18 cellular contexts compared by ENCODE assay signal in the genomic region with DNA sequence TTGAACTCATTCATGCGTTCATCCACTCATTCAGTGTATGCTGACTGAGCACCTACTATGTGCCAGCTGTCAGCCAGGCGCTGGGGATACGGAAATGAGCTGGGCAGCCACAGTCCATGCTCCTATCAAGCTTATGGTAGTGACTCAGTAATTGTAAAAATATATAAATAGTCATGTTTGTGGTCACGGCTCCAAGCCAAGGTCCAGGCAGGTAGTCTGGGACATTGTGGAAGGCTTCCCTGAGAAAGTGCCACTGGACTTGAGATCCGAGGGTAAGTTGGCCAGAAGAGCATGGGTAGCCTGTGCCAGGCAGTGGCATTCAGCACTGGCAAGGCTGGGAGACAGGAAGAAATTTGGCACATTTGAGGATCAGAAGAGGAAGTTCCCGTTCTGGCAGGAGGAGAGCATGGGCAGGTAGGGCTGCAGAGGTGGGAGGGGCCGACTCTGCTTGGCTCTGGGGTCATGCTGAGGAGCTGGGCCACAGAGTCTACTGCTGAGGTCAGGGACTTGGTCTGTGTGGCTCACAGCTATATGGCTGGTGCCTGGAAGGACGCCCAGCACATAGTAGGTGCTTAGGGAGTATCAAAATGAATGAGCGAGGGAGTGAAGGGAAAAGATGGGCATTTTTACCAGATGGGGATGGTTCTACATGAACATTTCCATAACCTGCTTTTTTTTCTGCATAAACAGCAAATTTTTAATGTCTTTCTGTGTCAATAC. TPM values are rescaled to one million over a fixed set of nuclear protein-coding genes. Genes with fewer than 3 reads are reported as not detected.
DNase-seq lines count a peak whose midpoint lies in the region; ATAC-seq and TF ChIP-seq lines count a peak whose summit lies in the region.
"Had no signal": no experiment of that assay in that cellular context is flagged by ENCODE, and none has a peak within 500 bp of the region (broad histone marks: within the 10 kb centered on the region; RNA-seq: fewer than 3 reads in every experiment).

No MANE protein-coding gene starts in this region.

- H3K4me3 ChIP-seq in breast epithelium: no peak overlapping the region
- no peak overlapping the region for H3K4me3 ChIP-seq in right lobe of liver
- no peak overlapping the region for H3K4me3 ChIP-seq in GM23248
- no peak overlapping the region for H3K4me3 ChIP-seq in uterus
- H3K4me3 ChIP-seq: SK-N-MC had no signal

- no peak for TF ChIP-seq CTCF in breast epithelium (IDR thresholded peaks at IDR 0.05)
- TF ChIP-seq CTCF in right lobe of liver (IDR thresholded peaks at IDR 0.05): no peak
- no peak for TF ChIP-seq CTCF in uterus (IDR thresholded peaks at IDR 0.05)

- peaks cover 14 to 56% of the 10 kb centered on the region in 2 donors for H3K4me1 ChIP-seq in breast epithelium
- H3K4me1 ChIP-seq in right lobe of liver: peaks cover 0 to 70% (median 27%) of the 10 kb centered on the region in 4 donors
- H3K4me1 ChIP-seq in GM23248 (ENCODE audit: insufficient read depth): no peaks in the 10 kb centered on the region
- H3K4me1 ChIP-seq in uterus: peaks cover 1 to 15% of the 10 kb centered on the region in 2 donors

- intact Hi-C loops in breast epithelium (cut with DNase I; ENCODE audit: low total_unique reads) (loop anchor here (10.0 kb wide), 1 partner anchor 437 kb away; a partner anchor contains a TSS), right lobe of liver (cut with DNase I) (no loop called here), uterus (cut with DNase I; ENCODE audit: low total_unique reads) (no loop called here)

- H3K4me2 ChIP-seq in GM23248 (ENCODE audit: unreplicated experiment): no peak overlapping the region

- no peaks in the 10 kb centered on the region for H3K79me2 ChIP-seq in GM23248 (ENCODE audit: insufficient read depth)

- no peaks in the 10 kb centered on the region for H4K20me1 ChIP-seq in GM23248 (ENCODE audit: insufficient read depth)

- H3K9me3 ChIP-seq in breast epithelium (no peaks in the 10 kb centered on the region), right lobe of liver (no peaks in the 10 kb centered on the region), GM23248 (ENCODE audit: low read depth) (no peaks in the 10 kb centered on the region), uterus (no peaks in the 10 kb centered on the region)

- H3F3A ChIP-seq in GM23248 (ENCODE audit: insufficient read depth): no peaks in the 10 kb centered on the region

- H2AFZ ChIP-seq in GM23248: no peak overlapping the region

- ATAC-seq in right lobe of liver: peak; percentile 55 to 72 (median 65)

- H3K9ac ChIP-seq in GM23248: no peak overlapping the region

- in situ Hi-C loops in GM23248 (cut with MboI): loop anchor here (10.0 to 25.0 kb wide), 2 partner anchors 107 to 400 kb away; a partner anchor contains a TSS

- H3K36me3 ChIP-seq in breast epithelium: no peaks in the 10 kb centered on the region
- H3K36me3 ChIP-seq in right lobe of liver: no peaks in the 10 kb centered on the region
- no peaks in the 10 kb centered on the region for H3K36me3 ChIP-seq in GM23248 (ENCODE audit: low read depth)
- no peaks in the 10 kb centered on the region for H3K36me3 ChIP-seq in uterus

- no peak for TF ChIP-seq POLR2A in breast epithelium (IDR thresholded peaks at IDR 0.05)
- TF ChIP-seq POLR2A in right lobe of liver (IDR thresholded peaks at IDR 0.05): no peak
- TF ChIP-seq POLR2A in uterus (IDR thresholded peaks at IDR 0.05): no peak

- H3K27ac ChIP-seq in breast epithelium (peak overlapping the region; percentile 73 to 75), right lobe of liver (peak overlapping the region in 1 of 3 donors; percentile 18), substantia nigra (ENCODE audit: low read depth, low read length, poor library complexity, severe bottlenecking) (peak overlapping the region; percentile 14), GM23248 (no peak overlapping the region), uterus (peak overlapping the region in 1 of 2 donors; percentile 4)
- H3K27ac ChIP-seq: SK-N-MC had no signal

- H3K27me3 ChIP-seq in breast epithelium: no peaks in the 10 kb centered on the region
- no peaks in the 10 kb centered on the region for H3K27me3 ChIP-seq in right lobe of liver
- H3K27me3 ChIP-seq in GM23248 (replicated peaks; ENCODE audit: insufficient read depth): no peaks in the 10 kb centered on the region
- H3K27me3 ChIP-seq in uterus: no peaks in the 10 kb centered on the region

- WGBS in right lobe of liver (ENCODE audit: insufficient coverage, low coverage, low lambda C conversion rate, missing lambda C conversion rate): 25% methylated on average over 6 of the region's 9 CpGs
- 83 to 84% methylated on average over 9 of the region's 9 CpGs for WGBS in GM23248 (ENCODE audit: low coverage in 1 of 2, low lambda C conversion rate in 2 of 2, missing lambda C conversion rate in 2 of 2), 2 experiments

- H3K9me2 ChIP-seq in GM23248 (ENCODE audit: insufficient read depth): no peaks in the 10 kb centered on the region

- peak; percentile 87 for DNase-seq in M059J (ENCODE audit: low read depth)
- DNase-seq in breast epithelium (ENCODE audit: low spot score in 2 of 2): peak; percentile 77 to 85
- peak; percentile 65 to 89 (median 88) for DNase-seq in right lobe of liver
- DNase-seq in substantia nigra (lab: John Stamatoyannopoulos, UW): peak in 1 of 49 donors; percentile 19
- DNase-seq in activated CD4-positive, alpha-beta T cell treated with anti-CD3 and anti-CD28 coated beads for 4 hours: no peak
- no peak for DNase-seq in HUDEP-2 (lab: John Stamatoyannopoulos, UW; ENCODE audit: unreplicated experiment in 76 of 76)
- DNase-seq in GM23248: no peak
- DNase-seq in uterus: no peak
- DNase-seq: activated T-cell treated with anti-CD3 and anti-CD28 coated beads, Interleukin-2, amount 50 U/mL, for 24 hours; CD4-positive, CD25-positive, alpha-beta regulatory T cell; GF-D8; hypothalamus; mesendoderm; NCI-H1694; NCI-H82; stimulated activated CD4-positive, alpha-beta T cell treated with anti-CD3 and anti-CD28 coated beads, Interleukin-4, amount 100 ng/mL, for 1 hour; stimulated activated naive CD4-positive, alpha-beta T cell had no signal

RNA-seq across cellular contexts. Expression of a gene that starts 6.9 kb away (rescaled TPM):
- 17.0 and 31.1 TPM in 2 replicates for total RNA-seq in M059J (2014; rRNA removed; shearing (Covaris generic))
- total RNA-seq in breast epithelium (100 to 1,000 TPM; 109 to 149 (median 116) TPM), right lobe of liver (100 to 1,000 TPM in 4 of 6 experiments, 10 to 100 TPM in 2; 97.1 to 252 (median 160) TPM), uterus (100 to 1,000 TPM in 2 of 4 donors, 10 to 100 TPM in 2; 24.7 to 172 (median 124) TPM)
- total RNA-seq in GM23248 (2014; rRNA removed; shearing (Covaris generic)): 15.0 and 16.3 TPM in 2 replicates
- 14.0 and 14.7 TPM in 2 replicates for polyA plus RNA-seq in GM23248 (2016; fragmentation: Nextera tagmentation; extraction: Ambion mirVana)
- polyA plus RNA-seq: CD4-positive, CD25-positive, alpha-beta regulatory T cell had no signal

Comparison
In these comparisons a context has a peak if more than half of its experiments do, and no peak if none do; other contexts are left out.
1. DNase-seq: peak in M059J (single experiment), breast epithelium (2 of 2) and right lobe of liver (3 of 3); none in activated CD4-positive, alpha-beta T cell treated with anti-CD3 and anti-CD28 coated beads for 4 hours (0 of 2), HUDEP-2 (0 of 76), GM23248 (single experiment) and uterus (0 of 2).